14 cellular contexts compared by ENCODE assay signal in the genomic region with DNA sequence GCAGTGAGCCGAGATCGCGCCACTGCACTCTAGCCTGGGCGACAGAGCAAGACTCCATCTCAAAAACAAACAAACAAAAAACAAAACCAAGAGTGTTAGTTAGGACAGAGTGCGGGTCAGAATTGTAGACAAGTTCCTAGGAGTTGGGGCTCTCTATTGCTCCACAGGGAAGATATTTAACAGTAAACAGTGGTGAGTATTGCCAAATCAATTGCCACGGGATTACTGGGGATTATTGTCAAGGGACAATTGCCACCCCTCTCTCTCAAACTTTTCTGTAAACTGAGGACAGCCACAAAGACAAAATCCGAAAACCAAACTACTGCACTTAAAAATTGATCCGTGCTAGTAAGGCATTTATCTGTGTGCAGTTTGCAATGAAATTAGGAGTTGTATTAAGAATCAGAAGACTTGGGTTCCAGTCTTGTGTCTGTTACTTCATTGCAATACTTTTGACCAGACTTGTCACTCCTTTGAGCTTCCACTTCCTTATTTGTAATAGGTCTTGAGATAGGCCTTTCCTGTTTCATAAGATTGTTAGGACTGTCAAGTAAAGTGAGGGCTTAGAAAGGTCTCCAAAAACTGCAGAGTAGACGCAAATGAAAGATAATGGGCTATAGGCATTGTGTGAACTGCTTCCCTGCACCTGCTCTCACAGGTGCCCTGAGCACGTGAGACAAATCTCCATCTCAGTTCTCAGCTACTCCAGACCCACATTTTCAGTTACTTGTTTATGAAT. TPM values are rescaled to one million over a fixed set of nuclear protein-coding genes. Genes with fewer than 3 reads are reported as not detected.
DNase-seq lines count a peak whose midpoint lies in the region; ATAC-seq, FAIRE-seq and TF ChIP-seq lines count a peak whose summit lies in the region.
"Had no signal": no experiment of that assay in that cellular context is flagged by ENCODE, and none has a peak within 500 bp of the region (broad histone marks: within the 10 kb centered on the region; RNA-seq: fewer than 3 reads in every experiment).

No MANE protein-coding gene starts in this region.

- TF ChIP-seq RAD21 in GM12878 (IDR thresholded peaks at IDR 0.05; ENCODE audit: insufficient read depth, low read depth, low read length): no peak

- no peak for TF ChIP-seq CTCF in GM12878 (IDR thresholded peaks at IDR 0.05 in 2 of 3, conservative IDR thresholded peaks at IDR 0.05 in 1 of 3; ENCODE audit: control insufficient read depth in 2 of 3, extremely low read depth in 1 of 3, insufficient read depth in 1 of 3, low read depth in 3 of 3, low read length in 3 of 3)
- no peak for TF ChIP-seq CTCF in smooth muscle cell (IDR thresholded peaks at IDR 0.05; ENCODE audit: borderline replicate concordance, insufficient read depth, poor library complexity, severe bottlenecking)

- POLR2A ChIA-PET in GM12878 (lab: Charles Lee): interaction anchor here (1.1 kb wide), 1 partner anchor 12 kb away, joined by 3 read pairs; no protein-coding TSS in a partner anchor

- H3K9me3 ChIP-seq in GM12878 (replicated peaks; ENCODE audit: control insufficient read depth, insufficient read depth, low read length) (no peaks in the 10 kb centered on the region), smooth muscle cell (replicated peaks; ENCODE audit: low read depth) (no peaks in the 10 kb centered on the region)
- H3K9me3 ChIP-seq: SJCRH30, tibial artery had no signal

- CTCF ChIA-PET in GM12878 (lab: Yijun Ruan, JAX): interaction anchor here (1.3 kb wide), 1 partner anchor 22 kb away, joined by 3 read pairs; no protein-coding TSS in a partner anchor

- H3K27ac ChIP-seq in GM12878 (ENCODE audit: control insufficient read depth, insufficient read depth) (no peak overlapping the region), smooth muscle cell (ENCODE audit: low read depth) (peak overlapping the region; percentile 97)

- WGBS in GM12878 (ENCODE audit: insufficient coverage, insufficient replicate concordance, low lambda C conversion rate, missing lambda C conversion rate): 79% methylated on average over 10 of the region's 10 CpGs
- WGBS in smooth muscle cell (ENCODE audit: low lambda C conversion rate): 84% methylated on average over 10 of the region's 10 CpGs

- H2AFZ ChIP-seq in GM12878 (ENCODE audit: control insufficient read depth, low read depth, low read length): no peak overlapping the region
- H2AFZ ChIP-seq in smooth muscle cell (ENCODE audit: low read depth): no peak overlapping the region

- ATAC-seq in GM12878 (no peak), GM21367 (IDR thresholded peaks at IDR 0.05; ENCODE audit: unreplicated experiment) (no peak)

- RAD21 ChIA-PET in GM12878 (lab: Charles Lee; ENCODE audit: unreplicated experiment): no interaction called here

- H3K36me3 ChIP-seq in GM12878 (ENCODE audit: control insufficient read depth in 2 of 2, insufficient read depth in 2 of 2, low read length in 1 of 2) (no peaks in the 10 kb centered on the region), smooth muscle cell (ENCODE audit: low read depth) (peaks cover 4% of the 10 kb centered on the region)

- H4K20me1 ChIP-seq in GM12878 (ENCODE audit: control insufficient read depth, insufficient read depth) (no peaks in the 10 kb centered on the region), smooth muscle cell (ENCODE audit: low read depth) (peaks cover 27% of the 10 kb centered on the region)

- no peak for TF ChIP-seq POLR2A in GM12878 (IDR thresholded peaks at IDR 0.05; ENCODE audit: low read depth, low read length)

- H3K27me3 ChIP-seq in GM12878 (replicated peaks in 1 of 2; ENCODE audit: control insufficient read depth in 2 of 2, insufficient read depth in 2 of 2, low read length in 1 of 2): no peaks in the 10 kb centered on the region; a peak in 1 of 4 replicates
- no peaks in the 10 kb centered on the region for H3K27me3 ChIP-seq in smooth muscle cell (ENCODE audit: low read depth)
- H3K27me3 ChIP-seq: SJCRH30 had no signal

- peaks cover 16% of the 10 kb centered on the region for H3K4me1 ChIP-seq in GM12878 (ENCODE audit: control insufficient read depth, insufficient read depth, low read length)
- H3K4me1 ChIP-seq in smooth muscle cell (ENCODE audit: low read depth): peaks cover 8% of the 10 kb centered on the region

- no peak for FAIRE-seq in GM12878 (lab: Jason Lieb, UNC)

- H3K4me3 ChIP-seq in GM12878 (no peak overlapping the region), smooth muscle cell (no peak overlapping the region)

- SMC1A ChIA-PET in GM12878 (lab: Charles Lee; ENCODE audit: uncharacterized antibody, unreplicated experiment): no interaction called here

- H3K9ac ChIP-seq in GM12878 (ENCODE audit: control insufficient read depth, insufficient read depth, low read length) (no peak overlapping the region), smooth muscle cell (ENCODE audit: low read depth) (no peak overlapping the region)

- no peak overlapping the region for H3K4me2 ChIP-seq in GM12878 (ENCODE audit: control insufficient read depth, insufficient read depth)
- H3K4me2 ChIP-seq in smooth muscle cell: no peak overlapping the region

- no peak for TF ChIP-seq EP300 in GM12878 (IDR thresholded peaks at IDR 0.05; ENCODE audit: borderline replicate concordance in 1 of 2, control insufficient read depth in 1 of 2, low read depth in 2 of 2, low read length in 2 of 2)

- peak; percentile 46 for DNase-seq in NCI-H748 (lab: John Stamatoyannopoulos, UW; ENCODE audit: unreplicated experiment)
- no peak for DNase-seq in NCI-H748 treated with DMSO at 0.1 percent for 48 hours (lab: John Stamatoyannopoulos, UW)
- peak; percentile 93 for DNase-seq in NCI-H1105 treated with DMSO at 0.1 percent for 48 hours (lab: John Stamatoyannopoulos, UW)
- no peak for DNase-seq in GM12878 (ENCODE audit: low read depth, low spot score)
- no peak for DNase-seq in smooth muscle cell (lab: John Stamatoyannopoulos, UW; ENCODE audit: unreplicated experiment)
- DNase-seq in D341Med (ENCODE audit: low spot score): no peak
- DNase-seq in NK-92 treated with Interleukin-12 subunit alpha and Interleukin-12 subunit beta, amount 100 ng/mL, for 24 hours (lab: John Stamatoyannopoulos, UW): no peak
- DNase-seq: activated CD8-positive, alpha-beta memory T cell treated with anti-CD3 and anti-CD28 coated beads, Interleukin-2, amount 50 U/mL, for 4 hours; central memory CD4-positive, alpha-beta T cell; NCI-H146; SJCRH30; tibial artery had no signal

- H3K79me2 ChIP-seq in GM12878 (ENCODE audit: control insufficient read depth, insufficient read depth, low read length) (no peaks in the 10 kb centered on the region), smooth muscle cell (ENCODE audit: low read depth) (peaks cover 37% of the 10 kb centered on the region)

- intact Hi-C loops in GM12878 (cut with micrococcal nuclease; ENCODE audit: unreplicated experiment): no loop called here

- no TSS peak for BruUV-seq in GM12878 (replicated peaks; lab: Mats Ljungman, UMichigan)

- peaks cover 21% of the 10 kb centered on the region for H3F3A ChIP-seq in smooth muscle cell (ENCODE audit: low read depth)

- in situ Hi-C loops in GM12878 (cut with MboI): no loop called here

RNA-seq across cellular contexts. Expression of a gene that starts 1.3 kb away (rescaled TPM):
- not detected in 2 replicates for total RNA-seq in GM12878 (2013; cell fraction: nucleolus; rRNA removed)
- 31.6 and 33.6 TPM in 2 replicates for total RNA-seq in GM12878 (2014; rRNA removed)
- total RNA-seq in GM12878 (2014; rRNA removed; fragmentation: Illumina TruSeq; extraction: Trizol): 23.7 and 30.0 TPM in 2 replicates
- 27.9 and 29.1 TPM in 2 replicates for total RNA-seq in GM12878 (2021)
- 33.7 TPM for polyA plus RNA-seq in GM12878 (2011; ENCODE audit: low read depth)
- 8.3 and 9.0 TPM in 2 replicates for polyA plus RNA-seq in GM12878 (2011; rRNA removed)
- polyA plus RNA-seq in GM12878 (2011; cell fraction: cytosol; rRNA removed): 13.7 and 14.2 TPM in 2 replicates
- polyA plus RNA-seq in GM12878 (2011; cell fraction: nucleus; rRNA removed): 2.3 and 2.9 TPM in 2 replicates
- polyA plus RNA-seq in GM12878 (2012): 17.6 and 26.8 TPM in 2 replicates
- polyA plus RNA-seq in GM12878 (2014; fragmentation: Illumina TruSeq; extraction: Trizol): 58.6 and 76.9 TPM in 2 replicates
- 100 to 1,000 TPM in 1 of 2 experiments, 10 to 100 TPM in 1; 98.4 to 134 TPM for polyA plus RNA-seq in GM12878 (2014; fragmentation: Nextera tagmentation; extraction: Ambion mirVana)
- polyA plus RNA-seq in GM12878 (2014; rRNA removed): 49.1 and 49.6 TPM in 2 replicates
- 10 to 100 TPM; 76.2 to 85.8 TPM for polyA plus RNA-seq in GM12878 (2016; fragmentation: Nextera tagmentation; extraction: Ambion mirVana)
- 3.6 and 7.2 TPM in 2 replicates for polyA minus RNA-seq in GM12878 (2011; rRNA and poly(A)+ RNA removed)
- 11.3 and 12.4 TPM in 2 replicates for polyA minus RNA-seq in GM12878 (2011; cell fraction: cytosol; rRNA and poly(A)+ RNA removed)
- polyA minus RNA-seq in GM12878 (2011; cell fraction: nucleus; rRNA and poly(A)+ RNA removed): 1.9 and 3.3 TPM in 2 replicates
- 990 and 1,481 TPM in 2 replicates for total RNA-seq in smooth muscle cell
- 2,824 and 4,054 TPM in 2 replicates for polyA plus RNA-seq in smooth muscle cell

RNA-seq across cellular contexts. Expression of a gene that starts 44.4 kb away (rescaled TPM):
- total RNA-seq in GM12878 (2013; cell fraction: nucleolus; rRNA removed): not detected in 2 replicates
- total RNA-seq in GM12878 (2014; rRNA removed) (0.56 TPM in 1 of 2 replicates, not detected in the other), GM12878 (2014; rRNA removed; fragmentation: Illumina TruSeq; extraction: Trizol) (not detected in 2 replicates), GM12878 (2021) (1.6 and 2.8 TPM in 2 replicates), smooth muscle cell (339 and 477 TPM in 2 replicates)
- polyA plus RNA-seq in GM12878 (2011; ENCODE audit: low read depth): 6.1 TPM
- polyA plus RNA-seq in GM12878 (2011; rRNA removed) (0.16 and 0.20 TPM in 2 replicates), GM12878 (2014; fragmentation: Illumina TruSeq; extraction: Trizol) (not detected in 2 replicates), GM12878 (2014; fragmentation: Nextera tagmentation; extraction: Ambion mirVana) (under 1 TPM; 0.18 to 0.50 TPM), GM12878 (2014; rRNA removed) (0.65 TPM in 1 of 2 replicates, not detected in the other), GM12878 (2016; fragmentation: Nextera tagmentation; extraction: Ambion mirVana) (1 to 10 TPM; 1.6 to 2.1 TPM), smooth muscle cell (1,351 and 2,073 TPM in 2 replicates)
- polyA plus RNA-seq in GM12878 (2011; cell fraction: cytosol; rRNA removed): 0.12 and 0.28 TPM in 2 replicates
- not detected in 2 replicates for polyA plus RNA-seq in GM12878 (2011; cell fraction: nucleus; rRNA removed)
- 3.3 and 3.5 TPM in 2 replicates for polyA plus RNA-seq in GM12878 (2012)
- not detected in 2 replicates for polyA minus RNA-seq in GM12878 (2011; rRNA and poly(A)+ RNA removed)
- 3.8 and 4.9 TPM in 2 replicates for polyA minus RNA-seq in GM12878 (2011; cell fraction: cytosol; rRNA and poly(A)+ RNA removed)
- polyA minus RNA-seq in GM12878 (2011; cell fraction: nucleus; rRNA and poly(A)+ RNA removed): 0.24 and 0.96 TPM in 2 replicates

RNA-seq across cellular contexts. Expression of a gene that starts 50.8 kb away (rescaled TPM):
- not detected in 2 replicates for total RNA-seq in GM12878 (2013; cell fraction: nucleolus; rRNA removed)
- total RNA-seq in GM12878 (2014; rRNA removed) (not detected in 2 replicates), GM12878 (2014; rRNA removed; fragmentation: Illumina TruSeq; extraction: Trizol) (not detected in 2 replicates), GM12878 (2021) (not detected in 2 replicates), smooth muscle cell (not detected in 2 replicates)
- not detected for polyA plus RNA-seq in GM12878 (2011; ENCODE audit: low read depth)
- polyA plus RNA-seq in GM12878 (2011; rRNA removed) (not detected in 2 replicates), GM12878 (2014; fragmentation: Illumina TruSeq; extraction: Trizol) (not detected in 2 replicates), GM12878 (2014; fragmentation: Nextera tagmentation; extraction: Ambion mirVana) (not detected), GM12878 (2014; rRNA removed) (not detected in 2 replicates), GM12878 (2016; fragmentation: Nextera tagmentation; extraction: Ambion mirVana) (not detected), smooth muscle cell (not detected in 2 replicates)
- not detected in 2 replicates for polyA plus RNA-seq in GM12878 (2011; cell fraction: cytosol; rRNA removed)
- not detected in 2 replicates for polyA plus RNA-seq in GM12878 (2011; cell fraction: nucleus; rRNA removed)
- not detected in 2 replicates for polyA plus RNA-seq in GM12878 (2012)
- not detected in 2 replicates for polyA minus RNA-seq in GM12878 (2011; rRNA and poly(A)+ RNA removed)
- polyA minus RNA-seq in GM12878 (2011; cell fraction: cytosol; rRNA and poly(A)+ RNA removed): not detected in 2 replicates
- polyA minus RNA-seq in GM12878 (2011; cell fraction: nucleus; rRNA and poly(A)+ RNA removed): not detected in 2 replicates
- total RNA-seq: SJCRH30 had no signal
- polyA plus RNA-seq: AG04450 had no signal

Comparison
In these comparisons a context has a peak if more than half of its experiments do, and no peak if none do; other contexts are left out.
1. DNase-seq: peak in NCI-H748 (single experiment) and NCI-H1105 treated with DMSO at 0.1 percent for 48 hours (single experiment); none in NCI-H748 treated with DMSO at 0.1 percent for 48 hours (single experiment), GM12878 (single experiment), smooth muscle cell (single experiment), D341Med (single experiment) and NK-92 treated with Interleukin-12 subunit alpha and Interleukin-12 subunit beta, amount 100 ng/mL, for 24 hours (single experiment).
2. RNA of a gene that starts 1.3 kb away (total RNA-seq): 990 to 1,481 TPM in smooth muscle cell; 23.7 to 33.6 TPM in GM12878; every median in the first group is over 10 times any median in the second.
3. RNA of a gene that starts 44.4 kb away (total RNA-seq): 339 to 477 TPM in smooth muscle cell; 0.56 to 2.8 TPM in GM12878; every median in the first group is over 10 times any median in the second.